ENCODE assay signal across 2 cellular contexts in the genomic region with DNA sequence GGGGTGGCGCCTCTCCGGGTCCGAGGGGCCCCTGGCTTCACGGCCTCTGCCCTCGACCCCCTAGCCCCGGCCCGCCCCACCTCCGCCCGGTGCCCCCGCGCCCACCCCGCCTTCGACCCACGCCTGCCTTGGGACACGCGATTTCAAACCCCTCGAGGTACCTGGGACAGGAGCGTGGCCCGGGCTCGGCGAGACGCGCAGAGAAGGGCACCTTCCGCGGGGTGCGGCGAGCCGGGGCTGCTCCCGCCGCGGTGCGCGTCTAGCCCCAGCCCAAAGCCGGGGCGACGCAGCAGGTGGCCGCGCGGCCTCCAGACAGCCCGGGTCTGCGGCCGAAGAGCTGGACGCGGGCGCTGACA.
TF ChIP-seq lines count a peak whose summit lies in the region.

No MANE protein-coding gene starts in this region.

TF ChIP-seq in SK-N-SH, 30 proteins besides CTCF, POLR2A, EP300 and RAD21:
- TF ChIP-seq, protein P1, sequence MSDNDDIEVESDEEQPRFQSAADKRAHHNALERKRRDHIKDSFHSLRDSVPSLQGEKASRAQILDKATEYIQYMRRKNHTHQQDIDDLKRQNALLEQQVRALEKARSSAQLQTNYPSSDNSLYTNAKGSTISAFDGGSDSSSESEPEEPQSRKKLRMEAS (IDR thresholded peaks at IDR 0.05; ENCODE audit: low read depth): no peak
- TF ChIP-seq FOXM1 (IDR thresholded peaks at IDR 0.05; ENCODE audit: low read depth): no peak
- no peak for TF ChIP-seq TAF1 (IDR thresholded peaks at IDR 0.05; ENCODE audit: borderline replicate concordance, low read depth, low read length)
- no peak for TF ChIP-seq FOXJ3 (CRISPR knock-in tag; IDR thresholded peaks at IDR 0.05)
- no peak for TF ChIP-seq TEAD4 (IDR thresholded peaks at IDR 0.05; ENCODE audit: borderline replicate concordance, insufficient read depth)
- no peak for TF ChIP-seq RCOR1 (IDR thresholded peaks at IDR 0.05; ENCODE audit: low read length)
TF ChIP-seq in SK-N-SH: peak in this region for 0.

TF ChIP-seq in SK-N-SH treated with all-trans-retinoic acid at 6 μM for 48 hours, 23 proteins besides CTCF, POLR2A, EP300 and RAD21 (continued from another document):
- TF ChIP-seq, protein P2, sequence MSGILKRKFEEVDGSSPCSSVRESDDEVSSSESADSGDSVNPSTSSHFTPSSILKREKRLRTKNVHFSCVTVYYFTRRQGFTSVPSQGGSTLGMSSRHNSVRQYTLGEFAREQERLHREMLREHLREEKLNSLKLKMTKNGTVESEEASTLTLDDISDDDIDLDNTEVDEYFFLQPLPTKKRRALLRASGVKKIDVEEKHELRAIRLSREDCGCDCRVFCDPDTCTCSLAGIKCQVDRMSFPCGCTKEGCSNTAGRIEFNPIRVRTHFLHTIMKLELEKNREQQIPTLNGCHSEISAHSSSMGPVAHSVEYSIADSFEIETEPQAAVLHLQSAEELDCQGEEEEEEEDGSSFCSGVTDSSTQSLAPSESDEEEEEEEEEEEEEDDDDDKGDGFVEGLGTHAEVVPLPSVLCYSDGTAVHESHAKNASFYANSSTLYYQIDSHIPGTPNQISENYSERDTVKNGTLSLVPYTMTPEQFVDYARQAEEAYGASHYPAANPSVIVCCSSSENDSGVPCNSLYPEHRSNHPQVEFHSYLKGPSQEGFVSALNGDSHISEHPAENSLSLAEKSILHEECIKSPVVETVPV (CRISPR knock-in tag; IDR thresholded peaks at IDR 0.05): no peak
- no peak for TF ChIP-seq TCF4 (CRISPR knock-in tag; IDR thresholded peaks at IDR 0.05; ENCODE audit: borderline replicate concordance)
- TF ChIP-seq ZNF70 (CRISPR knock-in tag; IDR thresholded peaks at IDR 0.05): no peak
- TF ChIP-seq ZNF565 (CRISPR knock-in tag; conservative IDR thresholded peaks at IDR 0.05; ENCODE audit: low read depth): no peak
- no peak for TF ChIP-seq ESRRG (CRISPR knock-in tag; IDR thresholded peaks at IDR 0.05)
- no peak for TF ChIP-seq ZFP30 (CRISPR knock-in tag; IDR thresholded peaks at IDR 0.05)
- TF ChIP-seq CSDC2 (CRISPR knock-in tag; IDR thresholded peaks at IDR 0.05): no peak
- no peak for TF ChIP-seq SNAI2 (CRISPR knock-in tag; IDR thresholded peaks at IDR 0.05)
- TF ChIP-seq ZFP3 (CRISPR knock-in tag; IDR thresholded peaks at IDR 0.05): no peak
- TF ChIP-seq, protein P3, sequence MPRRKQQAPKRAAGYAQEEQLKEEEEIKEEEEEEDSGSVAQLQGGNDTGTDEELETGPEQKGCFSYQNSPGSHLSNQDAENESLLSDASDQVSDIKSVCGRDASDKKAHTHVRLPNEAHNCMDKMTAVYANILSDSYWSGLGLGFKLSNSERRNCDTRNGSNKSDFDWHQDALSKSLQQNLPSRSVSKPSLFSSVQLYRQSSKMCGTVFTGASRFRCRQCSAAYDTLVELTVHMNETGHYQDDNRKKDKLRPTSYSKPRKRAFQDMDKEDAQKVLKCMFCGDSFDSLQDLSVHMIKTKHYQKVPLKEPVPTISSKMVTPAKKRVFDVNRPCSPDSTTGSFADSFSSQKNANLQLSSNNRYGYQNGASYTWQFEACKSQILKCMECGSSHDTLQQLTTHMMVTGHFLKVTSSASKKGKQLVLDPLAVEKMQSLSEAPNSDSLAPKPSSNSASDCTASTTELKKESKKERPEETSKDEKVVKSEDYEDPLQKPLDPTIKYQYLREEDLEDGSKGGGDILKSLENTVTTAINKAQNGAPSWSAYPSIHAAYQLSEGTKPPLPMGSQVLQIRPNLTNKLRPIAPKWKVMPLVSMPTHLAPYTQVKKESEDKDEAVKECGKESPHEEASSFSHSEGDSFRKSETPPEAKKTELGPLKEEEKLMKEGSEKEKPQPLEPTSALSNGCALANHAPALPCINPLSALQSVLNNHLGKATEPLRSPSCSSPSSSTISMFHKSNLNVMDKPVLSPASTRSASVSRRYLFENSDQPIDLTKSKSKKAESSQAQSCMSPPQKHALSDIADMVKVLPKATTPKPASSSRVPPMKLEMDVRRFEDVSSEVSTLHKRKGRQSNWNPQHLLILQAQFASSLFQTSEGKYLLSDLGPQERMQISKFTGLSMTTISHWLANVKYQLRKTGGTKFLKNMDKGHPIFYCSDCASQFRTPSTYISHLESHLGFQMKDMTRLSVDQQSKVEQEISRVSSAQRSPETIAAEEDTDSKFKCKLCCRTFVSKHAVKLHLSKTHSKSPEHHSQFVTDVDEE (CRISPR knock-in tag; IDR thresholded peaks at IDR 0.05): no peak
- TF ChIP-seq ARNTL (CRISPR knock-in tag; IDR thresholded peaks at IDR 0.05; ENCODE audit: borderline replicate concordance, low read depth): no peak
- TF ChIP-seq, protein P4, sequence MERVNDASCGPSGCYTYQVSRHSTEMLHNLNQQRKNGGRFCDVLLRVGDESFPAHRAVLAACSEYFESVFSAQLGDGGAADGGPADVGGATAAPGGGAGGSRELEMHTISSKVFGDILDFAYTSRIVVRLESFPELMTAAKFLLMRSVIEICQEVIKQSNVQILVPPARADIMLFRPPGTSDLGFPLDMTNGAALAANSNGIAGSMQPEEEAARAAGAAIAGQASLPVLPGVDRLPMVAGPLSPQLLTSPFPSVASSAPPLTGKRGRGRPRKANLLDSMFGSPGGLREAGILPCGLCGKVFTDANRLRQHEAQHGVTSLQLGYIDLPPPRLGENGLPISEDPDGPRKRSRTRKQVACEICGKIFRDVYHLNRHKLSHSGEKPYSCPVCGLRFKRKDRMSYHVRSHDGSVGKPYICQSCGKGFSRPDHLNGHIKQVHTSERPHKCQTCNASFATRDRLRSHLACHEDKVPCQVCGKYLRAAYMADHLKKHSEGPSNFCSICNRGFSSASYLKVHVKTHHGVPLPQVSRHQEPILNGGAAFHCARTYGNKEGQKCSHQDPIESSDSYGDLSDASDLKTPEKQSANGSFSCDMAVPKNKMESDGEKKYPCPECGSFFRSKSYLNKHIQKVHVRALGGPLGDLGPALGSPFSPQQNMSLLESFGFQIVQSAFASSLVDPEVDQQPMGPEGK (CRISPR knock-in tag; IDR thresholded peaks at IDR 0.05; ENCODE audit: borderline replicate concordance): no peak
- TF ChIP-seq, protein P5, sequence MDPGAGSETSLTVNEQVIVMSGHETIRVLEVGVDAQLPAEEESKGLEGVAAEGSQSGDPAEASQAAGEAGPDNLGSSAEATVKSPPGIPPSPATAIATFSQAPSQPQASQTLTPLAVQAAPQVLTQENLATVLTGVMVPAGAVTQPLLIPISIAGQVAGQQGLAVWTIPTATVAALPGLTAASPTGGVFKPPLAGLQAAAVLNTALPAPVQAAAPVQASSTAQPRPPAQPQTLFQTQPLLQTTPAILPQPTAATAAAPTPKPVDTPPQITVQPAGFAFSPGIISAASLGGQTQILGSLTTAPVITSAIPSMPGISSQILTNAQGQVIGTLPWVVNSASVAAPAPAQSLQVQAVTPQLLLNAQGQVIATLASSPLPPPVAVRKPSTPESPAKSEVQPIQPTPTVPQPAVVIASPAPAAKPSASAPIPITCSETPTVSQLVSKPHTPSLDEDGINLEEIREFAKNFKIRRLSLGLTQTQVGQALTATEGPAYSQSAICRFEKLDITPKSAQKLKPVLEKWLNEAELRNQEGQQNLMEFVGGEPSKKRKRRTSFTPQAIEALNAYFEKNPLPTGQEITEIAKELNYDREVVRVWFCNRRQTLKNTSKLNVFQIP (CRISPR knock-in tag; IDR thresholded peaks at IDR 0.05; ENCODE audit: borderline replicate concordance, low read depth): no peak
- no peak for TF ChIP-seq ZNF8 (CRISPR knock-in tag; IDR thresholded peaks at IDR 0.05)
- TF ChIP-seq BACH2 (CRISPR knock-in tag; IDR thresholded peaks at IDR 0.05; ENCODE audit: borderline replicate concordance): no peak
- TF ChIP-seq RARB (CRISPR knock-in tag; IDR thresholded peaks at IDR 0.05): no peak
- TF ChIP-seq OSR1 (CRISPR knock-in tag; IDR thresholded peaks at IDR 0.05): no peak
- no peak for TF ChIP-seq ISL1 (CRISPR knock-in tag; IDR thresholded peaks at IDR 0.05)
